Comparison of ENCODE assay signal across 19 cellular contexts in genomic region chr2:25073914-25074313, GRCh38. TPM values are rescaled to one million over a fixed set of nuclear protein-coding genes. Genes with fewer than 3 reads are reported as not detected.
DNase-seq lines count a peak whose midpoint lies in the region; ATAC-seq, FAIRE-seq and TF ChIP-seq lines count a peak whose summit lies in the region.
"Had no signal": no experiment of that assay in that cellular context is flagged by ENCODE, and none has a peak within 500 bp of the region (broad histone marks: within the 10 kb centered on the region; RNA-seq: fewer than 3 reads in every experiment).

No MANE protein-coding gene starts in this region.

- H3K9me3 Mint-ChIP-seq in chondrocyte (ENCODE audit: low read depth) (no peaks in the 10 kb centered on the region), nephron progenitor cell (peaks cover 12% of the 10 kb centered on the region)
- H3K9me3 Mint-ChIP-seq: CD4-positive, alpha-beta memory T cell had no signal

- H3K4me3 Mint-ChIP-seq in chondrocyte (ENCODE audit: unreplicated experiment): no peak overlapping the region
- no peak overlapping the region for H3K4me3 Mint-ChIP-seq in nephron progenitor cell
- H3K4me3 Mint-ChIP-seq: CD4-positive, alpha-beta memory T cell; H9 had no signal

- H3K27me3 ChIP-seq in HepG2 (ENCODE audit: control insufficient read depth in 1 of 2, insufficient read depth in 2 of 2, low read length in 2 of 2): peaks cover 0 to 5% of the 10 kb centered on the region in 2 experiments; a peak in 2 of 5 replicates
- no peaks in the 10 kb centered on the region for H3K27me3 ChIP-seq in right lobe of liver

- BruUV-seq in HepG2 (replicated peaks; lab: Mats Ljungman, UMichigan): no TSS peak

- no peak for FAIRE-seq in HepG2 (lab: Jason Lieb, UNC)
- FAIRE-seq: G401.6, GM12892 had no signal

- no peak for TF ChIP-seq RAD21 in HepG2 (CRISPR knock-in tag; IDR thresholded peaks at IDR 0.05)

- TF ChIP-seq POLR2A in HepG2 (IDR thresholded peaks at IDR 0.05; ENCODE audit: insufficient read depth in 1 of 2, low read depth in 2 of 2, low read length in 2 of 2): no peak
- no peak for TF ChIP-seq POLR2A in right lobe of liver (IDR thresholded peaks at IDR 0.05)

- H3K27ac ChIP-seq in HepG2 (ENCODE audit: extremely low read length, insufficient read depth, low read length): no peak overlapping the region
- no peak overlapping the region for H3K27ac ChIP-seq in right lobe of liver
- H3K27ac ChIP-seq: GM23248 had no signal

- H3K9ac ChIP-seq in HepG2 (ENCODE audit: insufficient read depth, low read depth, low read length): no peak overlapping the region
- H3K9ac ChIP-seq: GM23248 had no signal

- in situ Hi-C loops in HepG2 (cut with HindIII; ENCODE audit: extremely low pct_ligation_motif_present, low pct_unique_long_range_greater_than_20kb): no loop called here

- TF ChIP-seq CTCF in HepG2 (CRISPR knock-in tag; IDR thresholded peaks at IDR 0.05): no peak
- TF ChIP-seq CTCF in right lobe of liver (IDR thresholded peaks at IDR 0.05): no peak
- TF ChIP-seq CTCF in chondrocyte (IDR thresholded peaks at IDR 0.05): no peak
- TF ChIP-seq CTCF in nephron progenitor cell (IDR thresholded peaks at IDR 0.05): no peak

- DNase-seq in HepG2 (ENCODE audit: low spot score) (no peak), right lobe of liver (no peak), chondrocyte (ENCODE audit: low spot score) (no peak), nephron progenitor cell (no peak), midbrain (lab: John Stamatoyannopoulos, UW) (no peak), D341Med (ENCODE audit: low spot score) (no peak)
- DNase-seq: 8988T; C1 segment of cervical spinal cord; Calu3; CD4-positive, alpha-beta memory T cell; COR-L47; DMS153; DND-41; GM23248; H9 had no signal

- H3K4me1 Mint-ChIP-seq in chondrocyte (ENCODE audit: low read depth): peaks cover 33% of the 10 kb centered on the region
- H3K4me1 Mint-ChIP-seq in nephron progenitor cell: peaks cover 58% of the 10 kb centered on the region
- H3K4me1 Mint-ChIP-seq: CD4-positive, alpha-beta memory T cell had no signal

- H3K36me3 Mint-ChIP-seq in chondrocyte (ENCODE audit: low read depth) (no peaks in the 10 kb centered on the region), nephron progenitor cell (ENCODE audit: low read depth) (peaks cover 31% of the 10 kb centered on the region)
- H3K36me3 Mint-ChIP-seq: CD4-positive, alpha-beta memory T cell had no signal

- H3K4me1 ChIP-seq in HepG2 (ENCODE audit: insufficient read depth, low read length): peaks cover 12% of the 10 kb centered on the region; the same call in 1 of the 2 replicates
- no peaks in the 10 kb centered on the region for H3K4me1 ChIP-seq in right lobe of liver

- H3K4me3 ChIP-seq in HepG2 (replicated peaks in 1 of 3; ENCODE audit: insufficient read depth in 1 of 3, low read depth in 2 of 3, low read length in 3 of 3) (no peak overlapping the region), right lobe of liver (no peak overlapping the region)
- H3K4me3 ChIP-seq: GM23248 had no signal

- no peaks in the 10 kb centered on the region for H3K79me2 ChIP-seq in HepG2 (ENCODE audit: insufficient read depth, low read length)

- no peak overlapping the region for H3K4me2 ChIP-seq in HepG2 (ENCODE audit: low read depth, low read length)

- POLR2A ChIA-PET in HepG2 (lab: Yijun Ruan, JAX): no interaction called here

- peaks cover 3% of the 10 kb centered on the region for H3K27me3 Mint-ChIP-seq in chondrocyte (ENCODE audit: low read depth)
- H3K27me3 Mint-ChIP-seq in nephron progenitor cell (ENCODE audit: low read depth, poor library complexity): peaks cover 6% of the 10 kb centered on the region

- ATAC-seq in HepG2: no peak
- ATAC-seq in right lobe of liver: no peak
- ATAC-seq in HG02642 (IDR thresholded peaks at IDR 0.05; ENCODE audit: poor library complexity, unreplicated experiment): no peak
- ATAC-seq: HCT116 had no signal

- intact Hi-C loops in HepG2 (cut with micrococcal nuclease; ENCODE audit: unreplicated experiment) (no loop called here), right lobe of liver (cut with DNase I) (no loop called here)

- H3K9me3 ChIP-seq in HepG2 (ENCODE audit: low read length): no peaks in the 10 kb centered on the region
- H3K9me3 ChIP-seq in right lobe of liver: no peaks in the 10 kb centered on the region

- no peak for TF ChIP-seq EP300 in HepG2 (IDR thresholded peaks at IDR 0.05; ENCODE audit: low read depth in 2 of 2, low read length in 2 of 2)
- no peak for TF ChIP-seq EP300 in HepG2 (CRISPR knock-in tag; IDR thresholded peaks at IDR 0.05; ENCODE audit: borderline replicate concordance)

- H2AFZ ChIP-seq in HepG2 (ENCODE audit: low read length): no peak overlapping the region
- H2AFZ ChIP-seq: GM23248 had no signal

- H3K36me3 ChIP-seq in HepG2 (replicated peaks in 1 of 2; ENCODE audit: control insufficient read depth in 1 of 2, insufficient read depth in 2 of 2, low read length in 2 of 2): no peaks in the 10 kb centered on the region
- H3K36me3 ChIP-seq in right lobe of liver: no peaks in the 10 kb centered on the region

- WGBS in HepG2 (ENCODE audit: low lambda C conversion rate): 61% methylated on average over 4 of the region's 4 CpGs
- WGBS in right lobe of liver (ENCODE audit: insufficient coverage, low coverage, low lambda C conversion rate, missing lambda C conversion rate): 91% methylated on average over 1 of the region's 4 CpGs

- no peaks in the 10 kb centered on the region for H4K20me1 ChIP-seq in HepG2 (ENCODE audit: insufficient read depth, low read length)

- CTCF ChIA-PET in HepG2 (lab: Yijun Ruan, JAX; ENCODE audit: low intra/inter-chr PET ratio, low total read pairs): no interaction called here

- H3K27ac Mint-ChIP-seq in chondrocyte (ENCODE audit: unreplicated experiment) (peak overlapping the region; percentile 4), nephron progenitor cell (peak overlapping the region; percentile 5)

TF ChIP-seq in HepG2, 621 proteins besides CTCF, POLR2A, EP300 and RAD21:
- no peak for TF ChIP-seq KLF15 (CRISPR knock-in tag; IDR thresholded peaks at IDR 0.05; ENCODE audit: borderline replicate concordance)
- peak; percentile 62 to 80 for TF ChIP-seq MAFK (conservative IDR thresholded peaks at IDR 0.05 in 1 of 2, IDR thresholded peaks at IDR 0.05 in 1 of 2; ENCODE audit: low read length in 2 of 2)
- TF ChIP-seq, protein P1, sequence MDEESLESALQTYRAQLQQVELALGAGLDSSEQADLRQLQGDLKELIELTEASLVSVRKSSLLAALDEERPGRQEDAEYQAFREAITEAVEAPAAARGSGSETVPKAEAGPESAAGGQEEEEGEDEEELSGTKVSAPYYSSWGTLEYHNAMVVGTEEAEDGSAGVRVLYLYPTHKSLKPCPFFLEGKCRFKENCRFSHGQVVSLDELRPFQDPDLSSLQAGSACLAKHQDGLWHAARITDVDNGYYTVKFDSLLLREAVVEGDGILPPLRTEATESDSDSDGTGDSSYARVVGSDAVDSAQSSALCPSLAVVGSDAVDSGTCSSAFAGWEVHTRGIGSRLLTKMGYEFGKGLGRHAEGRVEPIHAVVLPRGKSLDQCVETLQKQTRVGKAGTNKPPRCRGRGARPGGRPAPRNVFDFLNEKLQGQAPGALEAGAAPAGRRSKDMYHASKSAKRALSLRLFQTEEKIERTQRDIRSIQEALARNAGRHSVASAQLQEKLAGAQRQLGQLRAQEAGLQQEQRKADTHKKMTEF (CRISPR knock-in tag; IDR thresholded peaks at IDR 0.05): no peak
- peak; percentile 36; the same call in 1 of the 2 replicates for TF ChIP-seq MAFF (IDR thresholded peaks at IDR 0.05; ENCODE audit: low read depth, low read length)
- TF ChIP-seq ZNF773 (CRISPR knock-in tag; IDR thresholded peaks at IDR 0.05; ENCODE audit: borderline replicate concordance): no peak
- 0 out of 2 replicates have a peak, but pooled peaks have one; percentile 21 for TF ChIP-seq NFE2L2 (IDR thresholded peaks at IDR 0.05; ENCODE audit: low read length)
- no peak for TF ChIP-seq FOSL2 (CRISPR knock-in tag; IDR thresholded peaks at IDR 0.05)

RNA-seq across cellular contexts. Expression of gene EFR3B, which starts 32.0 kb away (rescaled TPM):
- total RNA-seq in HepG2 (2016; rRNA removed; fragmentation: Illumina TruSeq; extraction: Trizol) (0.42 and 0.56 TPM in 2 replicates), right lobe of liver (under 1 TPM in 5 of 6 experiments, not detected in 1; 0.12 to 0.33 (median 0.16) TPM), chondrocyte (2.1 to 6.1 TPM (median 2.4 TPM) in 3 replicates)
- 0.09 and 0.10 TPM in 2 replicates for total RNA-seq in HepG2 (2016; cell fraction: cytosol; rRNA removed; fragmentation: Illumina TruSeq; extraction: Trizol; ENCODE audit: low read depth)
- 0.54 and 0.67 TPM in 2 replicates for total RNA-seq in HepG2 (2016; cell fraction: insoluble cytoplasmic fraction; rRNA removed; fragmentation: Illumina TruSeq; extraction: Trizol)
- total RNA-seq in HepG2 (2016; cell fraction: membrane; rRNA removed; fragmentation: Illumina TruSeq; extraction: Trizol): 0.31 and 0.40 TPM in 2 replicates
- total RNA-seq in HepG2 (2016; cell fraction: nucleus; rRNA removed; fragmentation: Illumina TruSeq; extraction: Trizol): 0.38 and 0.47 TPM in 2 replicates
- polyA plus RNA-seq in HepG2 (2011; rRNA removed): 0.42 TPM in 2 replicates
- polyA plus RNA-seq in HepG2 (2011; cell fraction: cytosol; rRNA removed): 0.18 and 0.27 TPM in 2 replicates
- 0.83 and 1.6 TPM in 2 replicates for polyA plus RNA-seq in HepG2 (2011; cell fraction: nucleus; rRNA removed)
- polyA plus RNA-seq in HepG2 (2012): 0.05 and 0.23 TPM in 2 replicates
- 0.05 and 0.08 TPM in 2 replicates for polyA plus RNA-seq in HepG2 (2016; cell fraction: cytosol; fragmentation: Illumina TruSeq; extraction: Trizol; ENCODE audit: low read depth)
- polyA plus RNA-seq in HepG2 (2016; cell fraction: insoluble cytoplasmic fraction; fragmentation: Illumina TruSeq; extraction: Trizol; ENCODE audit: low read depth): 0.27 and 0.37 TPM in 2 replicates
- 0.09 and 0.10 TPM in 2 replicates for polyA plus RNA-seq in HepG2 (2016; cell fraction: membrane; fragmentation: Illumina TruSeq; extraction: Trizol; ENCODE audit: low read depth)
- 0.71 and 0.77 TPM in 2 replicates for polyA plus RNA-seq in HepG2 (2016; cell fraction: nucleus; fragmentation: Illumina TruSeq; extraction: Trizol; ENCODE audit: insufficient read depth, low read depth)
- 1.9 and 3.0 TPM in 2 replicates for polyA minus RNA-seq in HepG2 (2011; rRNA and poly(A)+ RNA removed; ENCODE audit: low replicate concordance)
- 0.49 and 0.97 TPM in 2 replicates for polyA minus RNA-seq in HepG2 (2011; cell fraction: cytosol; rRNA and poly(A)+ RNA removed)
- 1.4 and 2.2 TPM in 2 replicates for polyA minus RNA-seq in HepG2 (2011; cell fraction: nucleus; rRNA and poly(A)+ RNA removed)
